Comparison of ENCODE assay signal across 21 cellular contexts in genomic region chr1:56437959-56438358, GRCh38.
DNase-seq lines count a peak whose midpoint lies in the region; ATAC-seq, FAIRE-seq and TF ChIP-seq lines count a peak whose summit lies in the region.
"Had no signal": no experiment of that assay in that cellular context is flagged by ENCODE, and none has a peak within 500 bp of the region (broad histone marks: within the 10 kb centered on the region; RNA-seq: fewer than 3 reads in every experiment).

No MANE protein-coding gene starts in this region.

- H3K4me3 ChIP-seq in heart left ventricle (no peak overlapping the region), bronchial epithelial cell (ENCODE audit: low read depth, low read length) (no peak overlapping the region), keratinocyte (ENCODE audit: control insufficient read depth in 2 of 3, extremely low read depth in 1 of 3, insufficient read depth in 2 of 3, low read depth in 1 of 3, low read length in 3 of 3) (no peak overlapping the region), adrenal gland (no peak overlapping the region)
- H3K4me3 ChIP-seq: PC-9, right lobe of liver, uterus had no signal

- DNase-seq in heart left ventricle = no peak
- DNase-seq in cardiac septum (ENCODE audit: low spot score) = no peak
- peak; percentile 36 for DNase-seq in bronchial epithelial cell (ENCODE audit: low read depth)
- no peak for DNase-seq in keratinocyte (ENCODE audit: low read depth, low spot score)
- no peak for DNase-seq in type B pancreatic cell (ENCODE audit: extremely low spot score, unreplicated experiment)
- DNase-seq in HPDE6-E6E7 (ENCODE audit: extremely low spot score) = no peak
- no peak for DNase-seq in adrenal gland
- DNase-seq: activated CD4-positive, alpha-beta T cell treated with anti-CD3 and anti-CD28 coated beads for 1 hour; activated naive CD4-positive, alpha-beta T cell treated with anti-CD3 and anti-CD28 coated beads, Interleukin-2, amount 10 ng/mL, durations not matched to agents 7 days and 5 days; brain microvascular endothelial cell; CD4-positive, alpha-beta memory T cell; GF-D8; glutamatergic neuron; NCI-H446; PC-9; right lobe of liver; stimulated activated CD4-positive, alpha-beta T cell treated with anti-CD3 and anti-CD28 coated beads, Interleukin-4, amount 100 ng/mL, for 1 hour; uterus had no signal

- dilution Hi-C loops in keratinocyte (cut with MboI; ENCODE audit: extremely low pct_ligation_motif_present, low sequenced_read_pairs) = no loop called here

- H3K9me1 ChIP-seq in keratinocyte (ENCODE audit: control insufficient read depth, extremely low read depth, insufficient read depth, low read length) = no peaks in the 10 kb centered on the region

- H3K4me3 Mint-ChIP-seq in type B pancreatic cell = no peak overlapping the region
- H3K4me3 Mint-ChIP-seq: activated naive CD4-positive, alpha-beta T cell treated with anti-CD3 and anti-CD28 coated beads, Interleukin-2, amount 10 ng/mL, durations not matched to agents 7 days and 5 days; CD4-positive, alpha-beta memory T cell; IgD-negative memory B cell had no signal

- no peaks in the 10 kb centered on the region for H3K36me3 Mint-ChIP-seq in type B pancreatic cell
- H3K36me3 Mint-ChIP-seq: activated naive CD4-positive, alpha-beta T cell treated with anti-CD3 and anti-CD28 coated beads, Interleukin-2, amount 10 ng/mL, durations not matched to agents 7 days and 5 days; CD4-positive, alpha-beta memory T cell had no signal

- ATAC-seq in heart left ventricle (peak in 3 of 4 donors; percentile 27 to 58 (median 52)), GM21367 (IDR thresholded peaks at IDR 0.05; ENCODE audit: unreplicated experiment) (no peak)

- H3K4me1 Mint-ChIP-seq in type B pancreatic cell (ENCODE audit: unreplicated experiment) = peaks cover 71% of the 10 kb centered on the region
- H3K4me1 Mint-ChIP-seq: activated naive CD4-positive, alpha-beta T cell treated with anti-CD3 and anti-CD28 coated beads, Interleukin-2, amount 10 ng/mL, durations not matched to agents 7 days and 5 days; CD4-positive, alpha-beta memory T cell had no signal

- H4K20me1 ChIP-seq in keratinocyte (ENCODE audit: control insufficient read depth, extremely low read depth, insufficient read depth, low read length) = no peaks in the 10 kb centered on the region

- no peak overlapping the region for H3K4me2 ChIP-seq in keratinocyte (ENCODE audit: control insufficient read depth, extremely low read depth, insufficient read depth, low read depth, low read length)
- H3K4me2 ChIP-seq: PC-9 had no signal

- no peaks in the 10 kb centered on the region for H3K79me2 ChIP-seq in keratinocyte (ENCODE audit: control insufficient read depth, insufficient read depth, low read length)

- no peak overlapping the region for H3K9ac ChIP-seq in keratinocyte (ENCODE audit: control insufficient read depth, extremely low read depth, insufficient read depth, low read length)

- H3K27me3 ChIP-seq in heart left ventricle = no peaks in the 10 kb centered on the region
- H3K27me3 ChIP-seq in bronchial epithelial cell (ENCODE audit: control insufficient read depth, insufficient read depth, low read length) = no peaks in the 10 kb centered on the region
- H3K27me3 ChIP-seq in keratinocyte (ENCODE audit: control insufficient read depth, extremely low read depth, insufficient read depth, low read length) = no peaks in the 10 kb centered on the region
- H3K27me3 ChIP-seq in adrenal gland = no peaks in the 10 kb centered on the region
- H3K27me3 ChIP-seq: brain microvascular endothelial cell, right lobe of liver, uterus had no signal

- H3K27me3 Mint-ChIP-seq in type B pancreatic cell = peaks cover 3% of the 10 kb centered on the region
- H3K27me3 Mint-ChIP-seq: activated naive CD4-positive, alpha-beta T cell treated with anti-CD3 and anti-CD28 coated beads, Interleukin-2, amount 10 ng/mL, durations not matched to agents 7 days and 5 days; IgD-negative memory B cell had no signal

- intact Hi-C loops in heart left ventricle (cut with DNase I) = loop anchor here in 1 of 10 donors (10.0 kb wide), 1 partner anchor 67 kb away; no protein-coding TSS in a partner anchor
- intact Hi-C loops in cardiac septum (cut with DNase I) = loop anchor here (5.0 kb wide), 1 partner anchor 69 kb away; no protein-coding TSS in a partner anchor
- intact Hi-C loops in adrenal gland (cut with DNase I) = no loop called here

- no peaks in the 10 kb centered on the region for H3K36me3 ChIP-seq in heart left ventricle
- H3K36me3 ChIP-seq in bronchial epithelial cell (ENCODE audit: control insufficient read depth, insufficient read depth, low read length) = no peaks in the 10 kb centered on the region
- no peaks in the 10 kb centered on the region for H3K36me3 ChIP-seq in keratinocyte (ENCODE audit: control insufficient read depth in 2 of 2, extremely low read depth in 1 of 2, insufficient read depth in 2 of 2, low read length in 2 of 2)
- H3K36me3 ChIP-seq in adrenal gland (replicated peaks in 1 of 2) = no peaks in the 10 kb centered on the region
- H3K36me3 ChIP-seq: brain microvascular endothelial cell, right lobe of liver, uterus had no signal

- no peak overlapping the region for H2AFZ ChIP-seq in keratinocyte (ENCODE audit: control insufficient read depth, low read length)
- H2AFZ ChIP-seq: PC-9 had no signal

- peak overlapping the region; percentile 60 for H3K27ac Mint-ChIP-seq in type B pancreatic cell
- H3K27ac Mint-ChIP-seq: activated naive CD4-positive, alpha-beta T cell treated with anti-CD3 and anti-CD28 coated beads, Interleukin-2, amount 10 ng/mL, durations not matched to agents 7 days and 5 days; CD4-positive, alpha-beta memory T cell; IgD-negative memory B cell had no signal

- TF ChIP-seq CTCF in heart left ventricle (IDR thresholded peaks at IDR 0.05) = no peak
- TF ChIP-seq CTCF in bronchial epithelial cell (IDR thresholded peaks at IDR 0.05; ENCODE audit: insufficient read depth, low read length, severe bottlenecking) = no peak
- TF ChIP-seq CTCF in keratinocyte (optimal IDR thresholded peaks at IDR 0.05 in 1 of 3, IDR thresholded peaks at IDR 0.05 in 1 of 3, conservative IDR thresholded peaks at IDR 0.05 in 1 of 3; ENCODE audit: extremely low read depth in 1 of 3, insufficient read depth in 2 of 3, low read length in 3 of 3) = no peak
- TF ChIP-seq CTCF in type B pancreatic cell (conservative IDR thresholded peaks at IDR 0.05) = no peak
- no peak for TF ChIP-seq CTCF in adrenal gland (IDR thresholded peaks at IDR 0.05)

- H3K9me3 Mint-ChIP-seq in type B pancreatic cell = peaks cover 5% of the 10 kb centered on the region
- H3K9me3 Mint-ChIP-seq: activated naive CD4-positive, alpha-beta T cell treated with anti-CD3 and anti-CD28 coated beads, Interleukin-2, amount 10 ng/mL, durations not matched to agents 7 days and 5 days; IgD-negative memory B cell had no signal

- TF ChIP-seq POLR2A in heart left ventricle (IDR thresholded peaks at IDR 0.05) (no peak), adrenal gland (IDR thresholded peaks at IDR 0.05) (no peak)

- H3K27ac ChIP-seq in heart left ventricle = peak overlapping the region in 11 of 12 donors; percentile 41 to 90 (median 76)
- no peak overlapping the region for H3K27ac ChIP-seq in keratinocyte (ENCODE audit: control insufficient read depth, insufficient read depth, low read length)
- H3K27ac ChIP-seq in adrenal gland = no peak overlapping the region
- H3K27ac ChIP-seq: brain microvascular endothelial cell, PC-9, right lobe of liver, uterus had no signal

- WGBS in heart left ventricle, 4 donors = 29 to 39% (median 32%) methylated on average over 1 of the region's 1 CpG
- WGBS in adrenal gland, 4 donors = 5 to 33% (median 19%) methylated on average over 1 of the region's 1 CpG

- peaks cover 0 to 59% (median 36%) of the 10 kb centered on the region in 12 donors for H3K4me1 ChIP-seq in heart left ventricle
- no peaks in the 10 kb centered on the region for H3K4me1 ChIP-seq in keratinocyte (ENCODE audit: control insufficient read depth, extremely low read depth, insufficient read depth, low read length)
- peaks cover 5 to 15% of the 10 kb centered on the region in 2 donors for H3K4me1 ChIP-seq in adrenal gland (replicated peaks in 1 of 2)
- H3K4me1 ChIP-seq: uterus had no signal

- FAIRE-seq in bronchial epithelial cell (lab: Jason Lieb, UNC) = no peak
- FAIRE-seq in keratinocyte (lab: Jason Lieb, UNC) = peak; percentile 59
- FAIRE-seq: A204.1 had no signal

- no peaks in the 10 kb centered on the region for H3K9me3 ChIP-seq in heart left ventricle
- no peaks in the 10 kb centered on the region for H3K9me3 ChIP-seq in keratinocyte (ENCODE audit: control insufficient read depth, low read depth, low read length)
- H3K9me3 ChIP-seq in adrenal gland (replicated peaks in 1 of 3) = no peaks in the 10 kb centered on the region
- H3K9me3 ChIP-seq: right lobe of liver, uterus had no signal

Comparison
In these comparisons a context has a peak if more than half of its experiments do, and no peak if none do; other contexts are left out.
1. H3K27ac ChIP-seq: peak in heart left ventricle (11 of 12); none in keratinocyte (single experiment) and adrenal gland (0 of 5).